Comparison of ENCODE assay signal across 1 cellular context in the genomic region with DNA sequence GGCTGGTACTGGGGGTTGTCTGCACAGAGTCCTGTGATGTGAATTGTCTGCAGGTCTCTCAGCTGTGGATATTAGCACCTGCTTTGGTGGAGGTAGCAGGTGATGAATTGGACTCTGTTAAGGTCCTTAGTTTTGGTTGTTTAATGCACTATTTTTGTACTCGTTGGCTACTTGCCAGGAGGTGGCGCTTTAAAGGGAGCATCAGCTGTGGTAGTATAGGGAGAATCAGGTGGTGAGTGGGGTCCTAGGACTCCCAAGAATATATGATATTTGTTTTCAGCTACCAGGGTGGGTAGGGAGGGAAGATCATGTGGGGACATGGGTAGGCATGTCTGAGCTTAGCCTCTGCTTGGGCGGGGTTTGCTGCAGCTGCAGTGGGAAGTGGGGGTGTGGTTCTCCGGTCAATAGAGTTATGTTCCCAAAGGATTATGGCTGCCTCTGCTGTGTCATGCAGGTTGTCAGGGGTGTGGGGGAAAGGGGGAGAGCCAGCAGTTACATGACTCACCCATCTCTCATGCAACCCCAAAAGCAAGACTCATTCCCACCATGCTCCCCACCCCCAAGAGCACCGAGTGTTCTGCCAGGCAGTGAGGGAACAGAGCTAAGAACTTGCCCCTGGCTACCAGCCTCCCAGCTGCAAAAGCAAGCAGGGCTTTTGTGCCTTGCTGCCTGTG.
TF ChIP-seq lines count a peak whose summit lies in the region.

No MANE protein-coding gene starts in this region.

TF ChIP-seq in K562, 482 proteins besides CTCF, POLR2A, EP300 and RAD21 (continues in another document):
- TF ChIP-seq, protein P1, sequence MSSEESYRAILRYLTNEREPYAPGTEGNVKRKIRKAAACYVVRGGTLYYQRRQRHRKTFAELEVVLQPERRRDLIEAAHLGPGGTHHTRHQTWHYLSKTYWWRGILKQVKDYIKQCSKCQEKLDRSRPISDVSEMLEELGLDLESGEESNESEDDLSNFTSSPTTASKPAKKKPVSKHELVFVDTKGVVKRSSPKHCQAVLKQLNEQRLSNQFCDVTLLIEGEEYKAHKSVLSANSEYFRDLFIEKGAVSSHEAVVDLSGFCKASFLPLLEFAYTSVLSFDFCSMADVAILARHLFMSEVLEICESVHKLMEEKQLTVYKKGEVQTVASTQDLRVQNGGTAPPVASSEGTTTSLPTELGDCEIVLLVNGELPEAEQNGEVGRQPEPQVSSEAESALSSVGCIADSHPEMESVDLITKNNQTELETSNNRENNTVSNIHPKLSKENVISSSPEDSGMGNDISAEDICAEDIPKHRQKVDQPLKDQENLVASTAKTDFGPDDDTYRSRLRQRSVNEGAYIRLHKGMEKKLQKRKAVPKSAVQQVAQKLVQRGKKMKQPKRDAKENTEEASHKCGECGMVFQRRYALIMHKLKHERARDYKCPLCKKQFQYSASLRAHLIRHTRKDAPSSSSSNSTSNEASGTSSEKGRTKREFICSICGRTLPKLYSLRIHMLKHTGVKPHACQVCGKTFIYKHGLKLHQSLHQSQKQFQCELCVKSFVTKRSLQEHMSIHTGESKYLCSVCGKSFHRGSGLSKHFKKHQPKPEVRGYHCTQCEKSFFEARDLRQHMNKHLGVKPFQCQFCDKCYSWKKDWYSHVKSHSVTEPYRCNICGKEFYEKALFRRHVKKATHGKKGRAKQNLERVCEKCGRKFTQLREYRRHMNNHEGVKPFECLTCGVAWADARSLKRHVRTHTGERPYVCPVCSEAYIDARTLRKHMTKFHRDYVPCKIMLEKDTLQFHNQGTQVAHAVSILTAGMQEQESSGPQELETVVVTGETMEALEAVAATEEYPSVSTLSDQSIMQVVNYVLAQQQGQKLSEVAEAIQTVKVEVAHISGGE (CRISPR knock-in tag; IDR thresholded peaks at IDR 0.05): no peak
- TF ChIP-seq EHMT2 (IDR thresholded peaks at IDR 0.05) (peak; percentile 61; the same call in 1 of the 2 replicates), ARID3B (CRISPR knock-in tag; IDR thresholded peaks at IDR 0.05; ENCODE audit: borderline replicate concordance) (no peak), GATA2 (CRISPR knock-in tag; IDR thresholded peaks at IDR 0.05) (no peak), ATF6 (CRISPR knock-in tag; IDR thresholded peaks at IDR 0.05) (no peak; the same call in 1 of the 2 replicates), ZNF766 (CRISPR knock-in tag; conservative IDR thresholded peaks at IDR 0.05) (no peak), POLR2AphosphoS2 (IDR thresholded peaks at IDR 0.05; ENCODE audit: low read length) (no peak), MBD2 (IDR thresholded peaks at IDR 0.05; ENCODE audit: borderline replicate concordance, low read depth) (no peak), NR2C1 (IDR thresholded peaks at IDR 0.05) (no peak), NR2C1 (tag; IDR thresholded peaks at IDR 0.05) (no peak), TAF9B (IDR thresholded peaks at IDR 0.05; ENCODE audit: partially characterized antibody) (peak; percentile 56), ZNF695 (CRISPR knock-in tag; IDR thresholded peaks at IDR 0.05) (no peak), TCF3 (CRISPR knock-in tag; IDR thresholded peaks at IDR 0.05) (0 out of 2 replicates have a peak, but pooled peaks have one; percentile 26), CBX1 (IDR thresholded peaks at IDR 0.05; ENCODE audit: low read depth) (0 out of 2 replicates have a peak, but pooled peaks have one; percentile 16), TRIM24 (IDR thresholded peaks at IDR 0.05) (peak; percentile 57 to 76; a peak in 3 of 4 replicates), HBP1 (CRISPR knock-in tag; IDR thresholded peaks at IDR 0.05) (no peak), NCOA1 (IDR thresholded peaks at IDR 0.05; ENCODE audit: low read depth) (peak; percentile 65; the same call in 1 of the 2 replicates), PHF8 (IDR thresholded peaks at IDR 0.05; ENCODE audit: borderline replicate concordance, low read length) (peak; percentile 15; the same call in 1 of the 2 replicates), RBM22 (IDR thresholded peaks at IDR 0.05; ENCODE audit: low read depth, low read length, poor library complexity, severe bottlenecking) (no peak), ZNF217 (CRISPR knock-in tag; IDR thresholded peaks at IDR 0.05) (no peak), DMBX1 (CRISPR knock-in tag; IDR thresholded peaks at IDR 0.05; ENCODE audit: borderline replicate concordance) (no peak; the same call in 1 of the 2 replicates), ZNF316 (IDR thresholded peaks at IDR 0.05) (peak; percentile 72), ETV1 (tag; conservative IDR thresholded peaks at IDR 0.05; ENCODE audit: low read depth) (no peak), ARID4B (CRISPR knock-in tag; IDR thresholded peaks at IDR 0.05) (no peak), ZNF311 (CRISPR knock-in tag; IDR thresholded peaks at IDR 0.05) (no peak), ZNF57 (CRISPR knock-in tag; IDR thresholded peaks at IDR 0.05) (no peak), NCOA2 (IDR thresholded peaks at IDR 0.05; ENCODE audit: partially characterized antibody in 2 of 2) (no peak), ZNF76 (CRISPR knock-in tag; IDR thresholded peaks at IDR 0.05; ENCODE audit: borderline replicate concordance) (no peak), CHD4 (IDR thresholded peaks at IDR 0.05; ENCODE audit: insufficient read depth, insufficient replicate concordance, low read depth, low read length, poor library complexity, severe bottlenecking) (no peak), HOXB6 (CRISPR knock-in tag; IDR thresholded peaks at IDR 0.05; ENCODE audit: borderline replicate concordance) (no peak), PRMT5 (CRISPR knock-in tag; IDR thresholded peaks at IDR 0.05) (no peak), GTF2E2 (tag; IDR thresholded peaks at IDR 0.05) (no peak), NFXL1 (CRISPR knock-in tag; IDR thresholded peaks at IDR 0.05) (no peak), NFRKB (IDR thresholded peaks at IDR 0.05; ENCODE audit: low read depth) (peak; percentile 64; the same call in 1 of the 2 replicates)
- TF ChIP-seq, protein P2, sequence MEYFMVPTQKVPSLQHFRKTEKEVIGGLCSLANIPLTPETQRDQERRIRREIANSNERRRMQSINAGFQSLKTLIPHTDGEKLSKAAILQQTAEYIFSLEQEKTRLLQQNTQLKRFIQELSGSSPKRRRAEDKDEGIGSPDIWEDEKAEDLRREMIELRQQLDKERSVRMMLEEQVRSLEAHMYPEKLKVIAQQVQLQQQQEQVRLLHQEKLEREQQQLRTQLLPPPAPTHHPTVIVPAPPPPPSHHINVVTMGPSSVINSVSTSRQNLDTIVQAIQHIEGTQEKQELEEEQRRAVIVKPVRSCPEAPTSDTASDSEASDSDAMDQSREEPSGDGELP (CRISPR knock-in tag; IDR thresholded peaks at IDR 0.05; ENCODE audit: borderline replicate concordance): peak; percentile 32; the same call in 1 of the 2 replicates
- TF ChIP-seq, protein P3, sequence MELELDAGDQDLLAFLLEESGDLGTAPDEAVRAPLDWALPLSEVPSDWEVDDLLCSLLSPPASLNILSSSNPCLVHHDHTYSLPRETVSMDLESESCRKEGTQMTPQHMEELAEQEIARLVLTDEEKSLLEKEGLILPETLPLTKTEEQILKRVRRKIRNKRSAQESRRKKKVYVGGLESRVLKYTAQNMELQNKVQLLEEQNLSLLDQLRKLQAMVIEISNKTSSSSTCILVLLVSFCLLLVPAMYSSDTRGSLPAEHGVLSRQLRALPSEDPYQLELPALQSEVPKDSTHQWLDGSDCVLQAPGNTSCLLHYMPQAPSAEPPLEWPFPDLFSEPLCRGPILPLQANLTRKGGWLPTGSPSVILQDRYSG (tag; conservative IDR thresholded peaks at IDR 0.05; ENCODE audit: low read depth): no peak
- TF ChIP-seq, protein P4, sequence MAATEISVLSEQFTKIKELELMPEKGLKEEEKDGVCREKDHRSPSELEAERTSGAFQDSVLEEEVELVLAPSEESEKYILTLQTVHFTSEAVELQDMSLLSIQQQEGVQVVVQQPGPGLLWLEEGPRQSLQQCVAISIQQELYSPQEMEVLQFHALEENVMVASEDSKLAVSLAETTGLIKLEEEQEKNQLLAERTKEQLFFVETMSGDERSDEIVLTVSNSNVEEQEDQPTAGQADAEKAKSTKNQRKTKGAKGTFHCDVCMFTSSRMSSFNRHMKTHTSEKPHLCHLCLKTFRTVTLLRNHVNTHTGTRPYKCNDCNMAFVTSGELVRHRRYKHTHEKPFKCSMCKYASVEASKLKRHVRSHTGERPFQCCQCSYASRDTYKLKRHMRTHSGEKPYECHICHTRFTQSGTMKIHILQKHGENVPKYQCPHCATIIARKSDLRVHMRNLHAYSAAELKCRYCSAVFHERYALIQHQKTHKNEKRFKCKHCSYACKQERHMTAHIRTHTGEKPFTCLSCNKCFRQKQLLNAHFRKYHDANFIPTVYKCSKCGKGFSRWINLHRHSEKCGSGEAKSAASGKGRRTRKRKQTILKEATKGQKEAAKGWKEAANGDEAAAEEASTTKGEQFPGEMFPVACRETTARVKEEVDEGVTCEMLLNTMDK (IDR thresholded peaks at IDR 0.05; ENCODE audit: borderline replicate concordance, insufficient read depth, low read depth, low read length, poor library complexity, severe bottlenecking): no peak
- TF ChIP-seq, protein P5, sequence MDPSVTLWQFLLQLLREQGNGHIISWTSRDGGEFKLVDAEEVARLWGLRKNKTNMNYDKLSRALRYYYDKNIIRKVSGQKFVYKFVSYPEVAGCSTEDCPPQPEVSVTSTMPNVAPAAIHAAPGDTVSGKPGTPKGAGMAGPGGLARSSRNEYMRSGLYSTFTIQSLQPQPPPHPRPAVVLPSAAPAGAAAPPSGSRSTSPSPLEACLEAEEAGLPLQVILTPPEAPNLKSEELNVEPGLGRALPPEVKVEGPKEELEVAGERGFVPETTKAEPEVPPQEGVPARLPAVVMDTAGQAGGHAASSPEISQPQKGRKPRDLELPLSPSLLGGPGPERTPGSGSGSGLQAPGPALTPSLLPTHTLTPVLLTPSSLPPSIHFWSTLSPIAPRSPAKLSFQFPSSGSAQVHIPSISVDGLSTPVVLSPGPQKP (CRISPR knock-in tag; IDR thresholded peaks at IDR 0.05): no peak
- TF ChIP-seq, protein P6, sequence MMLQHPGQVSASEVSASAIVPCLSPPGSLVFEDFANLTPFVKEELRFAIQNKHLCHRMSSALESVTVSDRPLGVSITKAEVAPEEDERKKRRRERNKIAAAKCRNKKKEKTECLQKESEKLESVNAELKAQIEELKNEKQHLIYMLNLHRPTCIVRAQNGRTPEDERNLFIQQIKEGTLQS (IDR thresholded peaks at IDR 0.05): peak; percentile 79
- TF ChIP-seq, protein P6 (CRISPR knock-in tag; conservative IDR thresholded peaks at IDR 0.05): no peak
